ENCODE assay signal across 9 cellular contexts in the genomic region with DNA sequence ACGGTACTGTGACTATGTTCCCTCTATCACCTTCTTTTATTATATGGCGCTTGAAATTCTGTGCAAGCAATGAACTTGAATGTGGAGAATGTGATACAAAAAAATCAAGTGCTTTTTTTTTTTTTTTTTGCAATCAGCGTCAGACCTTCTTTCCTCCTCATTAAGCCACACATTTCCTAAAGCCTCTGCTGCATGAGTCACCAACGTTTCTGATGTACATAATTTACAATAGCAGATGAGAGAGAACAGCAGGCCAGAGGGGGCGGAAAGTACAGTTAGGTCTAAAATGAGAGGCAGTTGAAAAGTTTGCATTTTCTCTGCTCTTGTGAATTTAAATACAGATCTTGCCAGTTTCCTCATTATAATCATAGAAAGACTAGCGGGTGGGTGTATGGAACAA.
DNase-seq lines count a peak whose midpoint lies in the region; ATAC-seq and TF ChIP-seq lines count a peak whose summit lies in the region.
"Had no signal": no experiment of that assay in that cellular context is flagged by ENCODE, and none has a peak within 500 bp of the region (broad histone marks: within the 10 kb centered on the region; RNA-seq: fewer than 3 reads in every experiment).

No MANE protein-coding gene starts in this region.

- no peaks in the 10 kb centered on the region for H3K36me3 ChIP-seq in KOPT-K1 (ENCODE audit: insufficient read depth, low read length)
- H3K36me3 ChIP-seq in transverse colon = no peaks in the 10 kb centered on the region
- no peaks in the 10 kb centered on the region for H3K36me3 ChIP-seq in testis (ENCODE audit: low read depth, missing control alignments)
- H3K36me3 ChIP-seq: cardiac muscle cell had no signal

- H3K27me3 ChIP-seq in foreskin keratinocyte (peaks cover 3% of the 10 kb centered on the region), transverse colon (no peaks in the 10 kb centered on the region), testis (no peaks in the 10 kb centered on the region)
- H3K27me3 ChIP-seq: cardiac muscle cell had no signal

- in situ Hi-C loops in transverse colon (cut with MboI; ENCODE audit: low pct_ligation_motif_present in 1 of 4, low pct_unique_long_range_greater_than_20kb in 1 of 4, low sequenced_read_pairs in 3 of 4) = no loop called here

- ATAC-seq in foreskin keratinocyte = peak; percentile 79

- 18 to 23% methylated on average over 5 to 6 of the region's 6 CpGs for WGBS in transverse colon (ENCODE audit: low coverage in 1 of 2), 2 donors
- WGBS in testis, 2 donors = 34 to 50% methylated on average over 6 of the region's 6 CpGs

- H3K4me1 ChIP-seq in foreskin keratinocyte = peaks cover 10% of the 10 kb centered on the region
- peaks cover 0 to 31% (median 3%) of the 10 kb centered on the region in 4 donors for H3K4me1 ChIP-seq in transverse colon
- peaks cover 4% of the 10 kb centered on the region for H3K4me1 ChIP-seq in testis

- DNase-seq in AML-193 (lab: John Stamatoyannopoulos, UW) = peak; percentile 98 to 99
- DNase-seq in activated CD4-positive, alpha-beta T cell treated with anti-CD3 and anti-CD28 coated beads, Interleukin-2, amount 50 U/mL, for 1 hour = peak; percentile 49
- DNase-seq in foreskin keratinocyte = peak; percentile 40 to 72
- DNase-seq in transverse colon = peak; percentile 22
- DNase-seq in testis = no peak
- no peak for DNase-seq in NCI-H146 (lab: John Stamatoyannopoulos, UW)
- DNase-seq in NCI-H2081 (lab: John Stamatoyannopoulos, UW) = no peak

- H3K27ac ChIP-seq in KOPT-K1 (ENCODE audit: low read depth, low read length, poor library complexity, severe bottlenecking) = peak overlapping the region; percentile 78
- no peak overlapping the region for H3K27ac ChIP-seq in foreskin keratinocyte
- peak overlapping the region in 1 of 4 donors; percentile 52 for H3K27ac ChIP-seq in transverse colon
- H3K27ac ChIP-seq in testis = no peak overlapping the region
- H3K27ac ChIP-seq: cardiac muscle cell had no signal

- TF ChIP-seq EP300 in transverse colon (IDR thresholded peaks at IDR 0.05; ENCODE audit: low read depth) = no peak

- no peak overlapping the region for H3K4me3 ChIP-seq in transverse colon
- no peak overlapping the region for H3K4me3 ChIP-seq in testis
- H3K4me3 ChIP-seq: cardiac muscle cell had no signal

- TF ChIP-seq POLR2A in transverse colon (IDR thresholded peaks at IDR 0.05) (no peak), testis (IDR thresholded peaks at IDR 0.05) (no peak)

- H3K9me3 ChIP-seq in KOPT-K1 (ENCODE audit: insufficient read depth, low read length, poor library complexity, severe bottlenecking) = peaks cover 13% of the 10 kb centered on the region
- H3K9me3 ChIP-seq in transverse colon = no peaks in the 10 kb centered on the region
- no peaks in the 10 kb centered on the region for H3K9me3 ChIP-seq in testis

- intact Hi-C loops in transverse colon (cut with DNase I; ENCODE audit: low total_unique reads) = no loop called here
- intact Hi-C loops in testis (cut with DNase I; ENCODE audit: low total_unique reads) = no loop called here

- TF ChIP-seq CTCF in foreskin keratinocyte (conservative IDR thresholded peaks at IDR 0.05) = no peak
- TF ChIP-seq CTCF in transverse colon (IDR thresholded peaks at IDR 0.05) = no peak
- no peak for TF ChIP-seq CTCF in testis (IDR thresholded peaks at IDR 0.05)

Comparison
In these comparisons a context has a peak if more than half of its experiments do, and no peak if none do; other contexts are left out.
1. DNase-seq: peak in AML-193 (2 of 2), activated CD4-positive, alpha-beta T cell treated with anti-CD3 and anti-CD28 coated beads, Interleukin-2, amount 50 U/mL, for 1 hour (single experiment), foreskin keratinocyte (2 of 2) and transverse colon (single experiment); none in testis (single experiment), NCI-H146 (single experiment) and NCI-H2081 (0 of 2).